Comparison of ENCODE assay signal across 8 cellular contexts in the genomic region with DNA sequence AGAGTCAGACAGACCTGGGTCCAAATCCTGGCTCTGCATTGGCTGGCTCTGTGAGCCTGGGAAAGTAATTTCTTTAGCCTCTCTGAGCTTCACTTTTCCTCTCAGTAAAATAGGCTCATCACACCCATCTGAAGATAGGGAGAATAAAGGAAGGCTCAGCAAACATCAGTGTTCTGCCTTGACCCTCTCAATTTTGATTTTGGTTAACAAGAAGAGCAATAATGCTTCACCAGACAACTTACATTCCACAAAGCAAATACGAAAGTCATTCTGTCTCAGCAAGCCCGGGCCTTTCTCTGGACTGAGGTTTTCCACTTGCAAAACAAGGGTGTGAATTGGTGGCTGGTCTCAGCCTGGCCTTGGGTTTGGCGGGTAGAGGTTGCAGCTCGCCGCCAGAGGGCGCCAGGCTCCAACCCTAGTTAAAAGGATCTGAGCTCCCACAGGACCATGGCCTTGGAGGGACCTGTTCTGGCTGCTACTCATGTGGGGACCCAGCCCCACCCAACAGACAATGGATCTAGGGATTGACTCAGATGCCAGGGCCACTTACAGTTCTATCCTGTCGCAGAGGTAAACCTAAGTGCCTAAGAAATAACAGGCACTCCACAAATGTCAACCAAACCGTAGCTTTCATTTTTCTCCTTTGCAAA. TPM values are rescaled to one million over a fixed set of nuclear protein-coding genes. Genes with fewer than 3 reads are reported as not detected.
DNase-seq lines count a peak whose midpoint lies in the region; ATAC-seq and TF ChIP-seq lines count a peak whose summit lies in the region.

No MANE protein-coding gene starts in this region.

- H3K27ac Mint-ChIP-seq in activated T-helper 1 cell treated with anti-CD3 and anti-CD28 coated beads, Interleukin-12 subunit alpha, Interleukin-12 subunit beta, Interleukin-2, Interleukin-4 antibody, amounts not matched to agents 30 ng/mL and 10 ng/mL and 1 ng/mL, durations not matched to agents 14 hours and 24 hours and 36 hours = no peak overlapping the region
- H3K27ac Mint-ChIP-seq in neural progenitor cell = no peak overlapping the region

- no peaks in the 10 kb centered on the region for H3K9me3 ChIP-seq in neural progenitor cell (ENCODE audit: low read depth)
- H3K9me3 ChIP-seq in stomach = no peaks in the 10 kb centered on the region

- no peaks in the 10 kb centered on the region for H3F3A ChIP-seq in neural progenitor cell (ENCODE audit: low read depth)

- peak; percentile 95 for TF ChIP-seq CTCF in RWPE1 (conservative IDR thresholded peaks at IDR 0.05; ENCODE audit: low read depth)
- TF ChIP-seq CTCF in fibroblast of pulmonary artery (IDR thresholded peaks at IDR 0.05; ENCODE audit: low read length, missing control alignments) = peak; percentile 87
- peak; percentile 94 for TF ChIP-seq CTCF in neural progenitor cell (IDR thresholded peaks at IDR 0.05)
- peak in 5 of 7 experiments; percentile 83 to 94 (median 88) for TF ChIP-seq CTCF in stomach (IDR thresholded peaks at IDR 0.05)

- peaks cover 14% of the 10 kb centered on the region for H3K27me3 ChIP-seq in neural progenitor cell
- peaks cover 0 to 35% (median 5%) of the 10 kb centered on the region in 3 donors for H3K27me3 ChIP-seq in stomach

- no peak for ATAC-seq in GM18868 (IDR thresholded peaks at IDR 0.05; ENCODE audit: unreplicated experiment)

- no peak overlapping the region for H3K4me3 Mint-ChIP-seq in activated T-helper 1 cell treated with anti-CD3 and anti-CD28 coated beads, Interleukin-12 subunit alpha, Interleukin-12 subunit beta, Interleukin-2, Interleukin-4 antibody, amounts not matched to agents 30 ng/mL and 10 ng/mL and 1 ng/mL, durations not matched to agents 14 hours and 24 hours and 36 hours
- no peak overlapping the region for H3K4me3 Mint-ChIP-seq in neural progenitor cell

- intact Hi-C loops in activated T-helper 1 cell treated with anti-CD3 and anti-CD28 coated beads, Interleukin-12 subunit alpha, Interleukin-12 subunit beta, Interleukin-2, Interleukin-4 antibody, amounts not matched to agents 30 ng/mL and 10 ng/mL and 1 ng/mL, durations not matched to agents 14 hours and 24 hours and 36 hours (cut with micrococcal nuclease) = loop anchor here (1.0 kb wide), 3 partner anchors 51 to 224 kb away; no protein-coding TSS in a partner anchor
- intact Hi-C loops in stomach (cut with DNase I; ENCODE audit: low total_unique reads) = loop anchor here (5.0 kb wide), 1 partner anchor 48 kb away; no protein-coding TSS in a partner anchor

- H3K36me3 ChIP-seq in neural progenitor cell = no peaks in the 10 kb centered on the region
- no peaks in the 10 kb centered on the region for H3K36me3 ChIP-seq in stomach

- peaks cover 13% of the 10 kb centered on the region for H3K27me3 Mint-ChIP-seq in activated T-helper 1 cell treated with anti-CD3 and anti-CD28 coated beads, Interleukin-12 subunit alpha, Interleukin-12 subunit beta, Interleukin-2, Interleukin-4 antibody, amounts not matched to agents 30 ng/mL and 10 ng/mL and 1 ng/mL, durations not matched to agents 14 hours and 24 hours and 36 hours (ENCODE audit: insufficient read depth)
- H3K27me3 Mint-ChIP-seq in neural progenitor cell (ENCODE audit: insufficient read depth, low read depth) = peaks cover 13% of the 10 kb centered on the region

- peaks cover 18% of the 10 kb centered on the region for H3K4me1 Mint-ChIP-seq in activated T-helper 1 cell treated with anti-CD3 and anti-CD28 coated beads, Interleukin-12 subunit alpha, Interleukin-12 subunit beta, Interleukin-2, Interleukin-4 antibody, amounts not matched to agents 30 ng/mL and 10 ng/mL and 1 ng/mL, durations not matched to agents 14 hours and 24 hours and 36 hours (ENCODE audit: low read depth)
- H3K4me1 Mint-ChIP-seq in neural progenitor cell = peaks cover 14% of the 10 kb centered on the region

- TF ChIP-seq EP300 in stomach (IDR thresholded peaks at IDR 0.05) = no peak

- H3K79me2 ChIP-seq in neural progenitor cell (ENCODE audit: low read depth) = no peaks in the 10 kb centered on the region

- H3K9ac ChIP-seq in neural progenitor cell = no peak overlapping the region

- TF ChIP-seq POLR2A in stomach (IDR thresholded peaks at IDR 0.05) = no peak

- POLR2A ChIA-PET in RWPE1 (lab: Yijun Ruan, JAX; ENCODE audit: low non-redundant PET) = interaction anchor here (0.6 kb wide), 1 partner anchor 48 kb away, joined by 3 read pairs; no protein-coding TSS in a partner anchor

- H3K9me3 Mint-ChIP-seq in activated T-helper 1 cell treated with anti-CD3 and anti-CD28 coated beads, Interleukin-12 subunit alpha, Interleukin-12 subunit beta, Interleukin-2, Interleukin-4 antibody, amounts not matched to agents 30 ng/mL and 10 ng/mL and 1 ng/mL, durations not matched to agents 14 hours and 24 hours and 36 hours = no peaks in the 10 kb centered on the region
- H3K9me3 Mint-ChIP-seq in neural progenitor cell = no peaks in the 10 kb centered on the region

- no peak overlapping the region for H3K4me3 ChIP-seq in fibroblast of pulmonary artery (replicated peaks; ENCODE audit: low read depth, low read length)
- no peak overlapping the region for H3K4me3 ChIP-seq in neural progenitor cell
- H3K4me3 ChIP-seq in stomach = no peak overlapping the region

- peak; percentile 65 for DNase-seq in GDM1 (lab: John Stamatoyannopoulos, UW)
- peak; percentile 60 for DNase-seq in LHCN-M2 (ENCODE audit: low read depth)
- DNase-seq in RWPE1 (ENCODE audit: low spot score) = peak; percentile 66
- peak; percentile 70 for DNase-seq in activated T-helper 1 cell treated with anti-CD3 and anti-CD28 coated beads, Interleukin-12 subunit alpha, Interleukin-12 subunit beta, Interleukin-2, Interleukin-4 antibody, amounts not matched to agents 30 ng/mL and 10 ng/mL and 1 ng/mL, durations not matched to agents 14 hours and 24 hours and 36 hours (ENCODE audit: low spot score)
- DNase-seq in fibroblast of pulmonary artery (ENCODE audit: low read depth) = peak; percentile 81
- DNase-seq in neural progenitor cell (ENCODE audit: low spot score) = peak; percentile 86
- peak; percentile 86 for DNase-seq in stomach

- H2AFZ ChIP-seq in neural progenitor cell (replicated peaks) = no peak overlapping the region

- CTCF ChIA-PET in RWPE1 (lab: Yijun Ruan, JAX) = interaction anchor here (0.5 to 2.8 kb wide), 32 partner anchors 8 to 460 kb away, joined by 3 to 22 read pairs (median 4); a partner anchor contains a TSS

- H3K4me2 ChIP-seq in neural progenitor cell = no peak overlapping the region

- H4K20me1 ChIP-seq in neural progenitor cell (ENCODE audit: low read depth) = no peaks in the 10 kb centered on the region

- H3K27ac ChIP-seq in RWPE1 = peak overlapping the region; percentile 51
- H3K27ac ChIP-seq in neural progenitor cell = no peak overlapping the region
- no peak overlapping the region for H3K27ac ChIP-seq in stomach

- no peaks in the 10 kb centered on the region for H3K4me1 ChIP-seq in neural progenitor cell
- H3K4me1 ChIP-seq in stomach = no peaks in the 10 kb centered on the region

- no peaks in the 10 kb centered on the region for H3K36me3 Mint-ChIP-seq in activated T-helper 1 cell treated with anti-CD3 and anti-CD28 coated beads, Interleukin-12 subunit alpha, Interleukin-12 subunit beta, Interleukin-2, Interleukin-4 antibody, amounts not matched to agents 30 ng/mL and 10 ng/mL and 1 ng/mL, durations not matched to agents 14 hours and 24 hours and 36 hours (ENCODE audit: low read depth)
- no peaks in the 10 kb centered on the region for H3K36me3 Mint-ChIP-seq in neural progenitor cell

- WGBS in stomach, 5 donors = 10 to 15% (median 13%) methylated on average over 8 of the region's 8 CpGs

RNA-seq across cellular contexts. Expression of a gene that starts 1.6 kb away (rescaled TPM):
- total RNA-seq in LHCN-M2 (2014; rRNA removed) (not detected in 2 replicates), neural progenitor cell (ENCODE audit: low replicate concordance) (not detected in 2 replicates), stomach (not detected)
- polyA plus RNA-seq in LHCN-M2 (2012) = not detected
- total RNA-seq in activated T-helper 1 cell treated with anti-CD3 and anti-CD28 coated beads, Interleukin-12 subunit alpha, Interleukin-12 subunit beta, Interleukin-2, Interleukin-4 antibody, amounts not matched to agents 30 ng/mL and 10 ng/mL and 1 ng/mL, durations not matched to agents 14 hours and 24 hours and 36 hours = not detected in 2 replicates
- not detected for polyA plus RNA-seq in stomach

RNA-seq across cellular contexts. Expression of a gene that starts 9.8 kb away (rescaled TPM):
- total RNA-seq in LHCN-M2 (2014; rRNA removed) = not detected in 2 replicates
- 0.07 TPM for polyA plus RNA-seq in LHCN-M2 (2012)
- total RNA-seq in activated T-helper 1 cell treated with anti-CD3 and anti-CD28 coated beads, Interleukin-12 subunit alpha, Interleukin-12 subunit beta, Interleukin-2, Interleukin-4 antibody, amounts not matched to agents 30 ng/mL and 10 ng/mL and 1 ng/mL, durations not matched to agents 14 hours and 24 hours and 36 hours = 0.36 TPM in 1 of 2 replicates, not detected in the other
- 0.40 TPM in 1 of 2 replicates, not detected in the other for total RNA-seq in neural progenitor cell (ENCODE audit: low replicate concordance)
- 10 to 100 TPM in 1 of 5 donors, not detected in 4; 71.3 TPM for total RNA-seq in stomach
- polyA plus RNA-seq in stomach = under 1 TPM in 1 of 3 donors, not detected in 2; 0.35 TPM

RNA-seq across cellular contexts. Expression of a gene that starts 36.6 kb away (rescaled TPM):
- 3.4 and 11.3 TPM in 2 replicates for total RNA-seq in LHCN-M2 (2014; rRNA removed)
- polyA plus RNA-seq in LHCN-M2 (2012) = 4.3 TPM
- total RNA-seq in activated T-helper 1 cell treated with anti-CD3 and anti-CD28 coated beads, Interleukin-12 subunit alpha, Interleukin-12 subunit beta, Interleukin-2, Interleukin-4 antibody, amounts not matched to agents 30 ng/mL and 10 ng/mL and 1 ng/mL, durations not matched to agents 14 hours and 24 hours and 36 hours = 0.91 and 1.4 TPM in 2 replicates
- total RNA-seq in neural progenitor cell (ENCODE audit: low replicate concordance) = 7.8 and 24.5 TPM in 2 replicates
- 1 to 10 TPM in 3 of 5 donors, under 1 TPM in 2; 0.43 to 6.4 (median 4.3) TPM for total RNA-seq in stomach
- polyA plus RNA-seq in stomach = 1 to 10 TPM; 1.1 to 2.0 (median 1.6) TPM
